In genomic region chr18:25175558-25175957, GRCh38 we compare ENCODE assay signal across 33 cellular contexts.
DNase-seq lines count a peak whose midpoint lies in the region; TF ChIP-seq lines count a peak whose summit lies in the region.
"Had no signal": no experiment of that assay in that cellular context is flagged by ENCODE, and none has a peak within 500 bp of the region (broad histone marks: within the 10 kb centered on the region; RNA-seq: fewer than 3 reads in every experiment).

No MANE protein-coding gene starts in this region.

- H3K4me1 ChIP-seq in HEK293 (ENCODE audit: control insufficient read depth, insufficient read depth, low read length): no peaks in the 10 kb centered on the region
- H3K4me1 ChIP-seq: A549, BE2C, Caco-2 had no signal

- intact Hi-C loops in cardiac septum (cut with DNase I): no loop called here

- no peak overlapping the region for H3K27ac ChIP-seq in HEK293 (ENCODE audit: extremely low read depth, low read depth, low read length)
- H3K27ac ChIP-seq: 22Rv1; A549; BLaER1; BLaER1 treated with 17β-estradiol and CSF1 and Interleukin-3, amounts not matched to agents 10 nM and 100 nM; C4-2B had no signal

- POLR2A ChIA-PET in HEK293 (lab: Yijun Ruan, JAX): no interaction called here
- POLR2A ChIA-PET in HEK293T (lab: Yijun Ruan, JAX): no interaction called here

- CTCF ChIA-PET in HEK293 (lab: Yijun Ruan, JAX): no interaction called here
- CTCF ChIA-PET in HEK293T (lab: Yijun Ruan, JAX): interaction anchor here (0.6 kb wide), 1 partner anchor 687 kb away, joined by 3 read pairs; no protein-coding TSS in a partner anchor

- peak; percentile 42 for DNase-seq in NCI-H748 (lab: John Stamatoyannopoulos, UW; ENCODE audit: unreplicated experiment)
- no peak for DNase-seq in NCI-H748 treated with DMSO at 0.1 percent for 48 hours (lab: John Stamatoyannopoulos, UW)
- no peak for DNase-seq in HEK293T (ENCODE audit: extremely low spot score)
- peak; percentile 38 for DNase-seq in NCI-H69 (lab: John Stamatoyannopoulos, UW)
- DNase-seq in HuH-7 (ENCODE audit: low spot score): no peak
- no peak for DNase-seq in cardiac septum (ENCODE audit: low spot score)
- DNase-seq in stimulated activated CD4-positive, alpha-beta T cell treated with anti-CD3 and anti-CD28 coated beads, Interleukin-4, amount 100 ng/mL, for 4 hours: no peak
- DNase-seq: 8988T; ACHN; AML-193; BE2C; C1 segment of cervical spinal cord; Caco-2; Calu3; CD4-positive, alpha-beta memory T cell; CD4-positive, alpha-beta T cell; CD4-positive, CD25-positive, alpha-beta regulatory T cell; CD8-positive, alpha-beta memory T cell; CD8-positive, alpha-beta T cell; COR-L47; DMS 273 treated with DMSO at 0.1 percent for 48 hours; DMS153; DMS53; DMS79; DMS79 treated with DMSO at 0.1 percent for 48 hours; DND-41; EL had no signal

- no peaks in the 10 kb centered on the region for H3K9me3 ChIP-seq in HEK293 (ENCODE audit: control insufficient read depth, insufficient read depth, low read depth, low read length)
- H3K9me3 ChIP-seq: A549; BE2C; BLaER1; BLaER1 treated with 17β-estradiol and CSF1 and Interleukin-3, amounts not matched to agents 10 nM and 100 nM; Caco-2 had no signal

- TF ChIP-seq CTCF in HEK293 (tag by site-specific recombination; IDR thresholded peaks at IDR 0.05): no peak

- no peak overlapping the region for H3K4me3 ChIP-seq in HEK293 (ENCODE audit: low read depth, low read length)
- H3K4me3 ChIP-seq: A549; BLaER1; BLaER1 treated with 17β-estradiol and CSF1 and Interleukin-3, amounts not matched to agents 10 nM and 100 nM had no signal

- no peaks in the 10 kb centered on the region for H3K36me3 ChIP-seq in HEK293 (ENCODE audit: control insufficient read depth in 2 of 2, insufficient read depth in 1 of 2, low read length in 2 of 2)
- H3K36me3 ChIP-seq: BE2C; BLaER1; BLaER1 treated with 17β-estradiol and CSF1 and Interleukin-3, amounts not matched to agents 10 nM and 100 nM had no signal

TF ChIP-seq in HEK293, 187 proteins besides CTCF, POLR2A, EP300 and RAD21:
- TF ChIP-seq ZNF214 (tag by site-specific recombination; IDR thresholded peaks at IDR 0.05; ENCODE audit: borderline replicate concordance) (no peak), ZNF133 (tag by site-specific recombination; IDR thresholded peaks at IDR 0.05) (peak; percentile 71)

TF ChIP-seq in HEK293T, 16 proteins besides CTCF, POLR2A, EP300 and RAD21:
- TF ChIP-seq, protein P1, sequence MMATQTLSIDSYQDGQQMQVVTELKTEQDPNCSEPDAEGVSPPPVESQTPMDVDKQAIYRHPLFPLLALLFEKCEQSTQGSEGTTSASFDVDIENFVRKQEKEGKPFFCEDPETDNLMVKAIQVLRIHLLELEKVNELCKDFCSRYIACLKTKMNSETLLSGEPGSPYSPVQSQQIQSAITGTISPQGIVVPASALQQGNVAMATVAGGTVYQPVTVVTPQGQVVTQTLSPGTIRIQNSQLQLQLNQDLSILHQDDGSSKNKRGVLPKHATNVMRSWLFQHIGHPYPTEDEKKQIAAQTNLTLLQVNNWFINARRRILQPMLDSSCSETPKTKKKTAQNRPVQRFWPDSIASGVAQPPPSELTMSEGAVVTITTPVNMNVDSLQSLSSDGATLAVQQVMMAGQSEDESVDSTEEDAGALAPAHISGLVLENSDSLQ (IDR thresholded peaks at IDR 0.05): peak; percentile 65
- no peak for TF ChIP-seq SP1 (IDR thresholded peaks at IDR 0.05)
- TF ChIP-seq FOXA1 (IDR thresholded peaks at IDR 0.05): no peak
- TF ChIP-seq NFRKB (IDR thresholded peaks at IDR 0.05): no peak
- no peak for TF ChIP-seq SUZ12 (IDR thresholded peaks at IDR 0.05)
- no peak for TF ChIP-seq BHLHE40 (IDR thresholded peaks at IDR 0.05; ENCODE audit: borderline replicate concordance)
- no peak for TF ChIP-seq LEF1 (IDR thresholded peaks at IDR 0.05; ENCODE audit: borderline replicate concordance)
- TF ChIP-seq TARDBP (IDR thresholded peaks at IDR 0.05): no peak

Comparison
In these comparisons a context has a peak if more than half of its experiments do, and no peak if none do; other contexts are left out.
1. DNase-seq: peak in NCI-H748 (single experiment) and NCI-H69 (single experiment); none in NCI-H748 treated with DMSO at 0.1 percent for 48 hours (single experiment), HEK293T (single experiment), HuH-7 (single experiment), cardiac septum (single experiment) and stimulated activated CD4-positive, alpha-beta T cell treated with anti-CD3 and anti-CD28 coated beads, Interleukin-4, amount 100 ng/mL, for 4 hours (0 of 2).